Comparison of ENCODE assay signal across 30 cellular contexts in genomic region chr18:60599995-60600394, GRCh38.
"Had no signal": no experiment of that assay in that cellular context is flagged by ENCODE, and none has a peak within 500 bp of the region (broad histone marks: within the 10 kb centered on the region; RNA-seq: fewer than 3 reads in every experiment).

No MANE protein-coding gene starts in this region.

- H3K36me3 Mint-ChIP-seq: immature natural killer cell; naive thymus-derived CD8-positive, alpha-beta T cell; stimulated activated naive B cell treated with anti-CD40 and anti-IgM and Interleukin-4, amounts not matched to agents 10 μg/mL and 1 μg/mL and 100 μg/mL, for 72 hours had no signal

- H3K36me3 ChIP-seq: left lung, lower lobe of right lung, pancreas, prostate gland, stomach, thyroid gland, upper lobe of right lung had no signal

- H3K27ac Mint-ChIP-seq: immature natural killer cell; naive thymus-derived CD8-positive, alpha-beta T cell; nephron; stimulated activated naive B cell treated with anti-CD40 and anti-IgM and Interleukin-4, amounts not matched to agents 10 μg/mL and 1 μg/mL and 100 μg/mL, for 72 hours had no signal

- H3K4me1 ChIP-seq: left lung, lower lobe of right lung, pancreas, prostate gland, stomach, testis, thyroid gland, upper lobe of right lung had no signal

- H3K9me3 Mint-ChIP-seq: nephron; neural crest cell; stimulated activated naive B cell treated with anti-CD40 and anti-IgM and Interleukin-4, amounts not matched to agents 10 μg/mL and 1 μg/mL and 100 μg/mL, for 72 hours had no signal

- H3K9me3 ChIP-seq: left lung, lower lobe of right lung, pancreas, prostate gland, stomach, testis, thyroid gland, upper lobe of right lung had no signal

- H3K4me3 ChIP-seq: left lung, lower lobe of right lung, pancreas, prostate gland, skin epidermis, stomach, testis, thyroid gland, upper lobe of right lung had no signal

- H3K4me1 Mint-ChIP-seq: immature natural killer cell; naive thymus-derived CD8-positive, alpha-beta T cell; nephron; neural crest cell had no signal

- H3K4me3 Mint-ChIP-seq: immature natural killer cell; naive thymus-derived CD8-positive, alpha-beta T cell; nephron; neural crest cell; stimulated activated naive B cell treated with anti-CD40 and anti-IgM and Interleukin-4, amounts not matched to agents 10 μg/mL and 1 μg/mL and 100 μg/mL, for 72 hours had no signal

- H3K27ac ChIP-seq: left lung, lower lobe of right lung, pancreas, prostate gland, skin epidermis, stomach, testis, thyroid gland, upper lobe of right lung had no signal

- DNase-seq: hypothalamus; immature natural killer cell; kidney; left colon; left lung; lower lobe of right lung; mammary epithelial cell; mesenchymal stem cell; naive thymus-derived CD8-positive, alpha-beta T cell; nucleus accumbens; pancreas; posterior cingulate gyrus; retina; right cardiac atrium; stimulated activated CD4-positive, alpha-beta T cell treated with anti-CD3 and anti-CD28 coated beads, Interleukin-12 subunit alpha, Interleukin-12 subunit beta, amount 100 ng/mL, for 4 hours; stimulated activated CD4-positive, alpha-beta T cell treated with anti-CD3 and anti-CD28 coated beads, Interleukin-15, amount 100 ng/mL, for 24 hours; stimulated activated CD4-positive, alpha-beta T cell treated with anti-CD3 and anti-CD28 coated beads, Interleukin-2, amount 100 ng/mL, for 24 hours; stimulated activated CD4-positive, alpha-beta T cell treated with anti-CD3 and anti-CD28 coated beads, Interleukin-4, amount 100 ng/mL, for 1 hour; stimulated activated naive B cell treated with anti-CD40 and anti-IgM and Interleukin-4, amounts not matched to agents 10 μg/mL and 1 μg/mL and 100 μg/mL, for 72 hours; stimulated activated naive CD8-positive, alpha-beta T cell treated with anti-CD3 and anti-CD28 coated beads, Interleukin-15, Interleukin-2, amounts not matched to agents 100 U/mL and 50 U/mL, for 24 hours; stomach; testis; thyroid gland; trophoblast cell; upper lobe of right lung had no signal

- H3K27me3 Mint-ChIP-seq: naive thymus-derived CD8-positive, alpha-beta T cell; stimulated activated naive B cell treated with anti-CD40 and anti-IgM and Interleukin-4, amounts not matched to agents 10 μg/mL and 1 μg/mL and 100 μg/mL, for 72 hours had no signal

- H3K27me3 ChIP-seq: left lung, pancreas, stomach, testis, thyroid gland, upper lobe of right lung had no signal

- ATAC-seq: left colon; left lung; lower lobe of right lung; naive thymus-derived CD8-positive, alpha-beta T cell; pancreas; right cardiac atrium; sciatic nerve; stimulated activated naive CD8-positive, alpha-beta T cell treated with anti-CD3 and anti-CD28 coated beads, Interleukin-15, Interleukin-2, amounts not matched to agents 100 U/mL and 50 U/mL, for 24 hours; upper lobe of right lung had no signal
